1 cellular context compared by ENCODE assay signal in the genomic region with DNA sequence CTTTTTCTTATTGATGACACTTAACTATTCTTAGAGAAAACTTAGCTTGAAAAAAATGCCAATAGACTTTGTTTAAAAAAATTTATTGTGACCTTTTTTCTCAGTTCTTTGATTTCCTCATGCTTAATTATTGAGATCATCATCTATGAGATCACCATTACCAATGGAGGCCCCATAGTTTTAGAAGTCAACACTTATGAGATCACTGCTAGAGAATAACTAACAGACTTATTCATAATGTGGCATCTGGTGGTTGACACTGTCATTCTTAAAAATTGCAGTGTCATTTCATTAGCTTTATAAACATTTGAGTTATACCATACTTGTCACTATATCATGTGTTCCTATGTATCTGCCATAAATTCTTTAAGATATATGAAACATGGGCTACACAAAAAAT.
A peak's percentile ranks its signal among the peaks of the same experiment; 100 is the strongest.
TF ChIP-seq lines count a peak whose summit lies in the region.

No MANE protein-coding gene starts in this region.

TF ChIP-seq in endothelial cell of umbilical vein, 7 proteins besides CTCF, POLR2A, EP300 and RAD21:
- TF ChIP-seq JUN (IDR thresholded peaks at IDR 0.05; ENCODE audit: borderline replicate concordance, insufficient read depth, insufficient read length, low read depth) = peak; percentile 16
- TF ChIP-seq MAX (IDR thresholded peaks at IDR 0.05; ENCODE audit: insufficient read depth, insufficient read length) = no peak
